In genomic region chr9:127529671-127530070, GRCh38 we compare ENCODE assay signal across 21 cellular contexts.
DNase-seq lines count a peak whose midpoint lies in the region; ATAC-seq and TF ChIP-seq lines count a peak whose summit lies in the region.
"Had no signal": no experiment of that assay in that cellular context is flagged by ENCODE, and none has a peak within 500 bp of the region (broad histone marks: within the 10 kb centered on the region; RNA-seq: fewer than 3 reads in every experiment).

No MANE protein-coding gene starts in this region.

- H3K36me3 ChIP-seq in osteoblast (ENCODE audit: insufficient read depth, low read length) (peaks cover 80% of the 10 kb centered on the region), transverse colon (peaks cover 0 to 14% (median 5%) of the 10 kb centered on the region in 4 donors)

- DNase-seq in activated CD8-positive, alpha-beta T cell treated with anti-CD3 and anti-CD28 coated beads, Interleukin-2, amount 10 ng/mL, durations not matched to agents 7 days and 5 days, result no peak
- DNase-seq in activated CD8-positive, alpha-beta T cell treated with anti-CD3 and anti-CD28 coated beads for 36 hours, result no peak
- no peak for DNase-seq in chondrocyte (ENCODE audit: low spot score)
- DNase-seq in osteoblast (ENCODE audit: insufficient read length, low spot score, missing footprints), result no peak
- no peak for DNase-seq in transverse colon
- no peak for DNase-seq in WTC11 (ENCODE audit: low spot score)
- no peak for DNase-seq in H4 (ENCODE audit: low spot score)
- DNase-seq: 8988T; activated CD4-positive, alpha-beta T cell treated with anti-CD3 and anti-CD28 coated beads, Interleukin-2, amount 10 ng/mL, durations not matched to agents 7 days and 5 days; activated CD8-positive, alpha-beta memory T cell treated with anti-CD3 and anti-CD28 coated beads, Interleukin-2, amount 50 U/mL, for 48 hours; activated effector memory CD4-positive, alpha-beta T cell treated with anti-CD3 and anti-CD28 coated beads, Interleukin-2, amount 50 U/mL, for 16 hours; effector CD4-positive, alpha-beta T cell; MG63; NCI-H1436; NCI-H2171; NCI-H69; retina; SHP77 treated with DMSO at 0.1 percent for 48 hours had no signal

- H3K4me2 ChIP-seq in osteoblast (ENCODE audit: insufficient read depth, low read length), result no peak overlapping the region

- POLR2A ChIA-PET in activated CD8-positive, alpha-beta T cell treated with anti-CD3 and anti-CD28 coated beads, Interleukin-2, amount 10 ng/mL, durations not matched to agents 7 days and 5 days (lab: Charles Lee), result no interaction called here
- POLR2A ChIA-PET in activated CD8-positive, alpha-beta T cell treated with anti-CD3 and anti-CD28 coated beads for 36 hours (lab: Charles Lee), result interaction anchor here (1.1 kb wide), 1 partner anchor 150 kb away, joined by 4 read pairs; no protein-coding TSS in a partner anchor
- POLR2A ChIA-PET in WTC11 (lab: Charles Lee), result no interaction called here

- no peak overlapping the region for H3K4me3 ChIP-seq in osteoblast (ENCODE audit: insufficient read depth, low read length)
- no peak overlapping the region for H3K4me3 ChIP-seq in transverse colon
- H3K4me3 ChIP-seq: GM12878, MG63 had no signal

- H4K20me1 ChIP-seq in osteoblast (ENCODE audit: insufficient read depth, low read length), result peaks cover 37% of the 10 kb centered on the region

- no peak overlapping the region for H2AFZ ChIP-seq in osteoblast (ENCODE audit: low read length)

- H3K79me2 ChIP-seq in osteoblast (ENCODE audit: insufficient read depth, low read length), result peaks cover 93% of the 10 kb centered on the region

- TF ChIP-seq POLR2A in transverse colon (IDR thresholded peaks at IDR 0.05), result no peak

- H3K27me3 ChIP-seq in osteoblast (ENCODE audit: insufficient read depth, low read length) (no peaks in the 10 kb centered on the region), transverse colon (no peaks in the 10 kb centered on the region)
- H3K27me3 ChIP-seq: MG63 had no signal

- no peak for ATAC-seq in activated CD8-positive, alpha-beta T cell treated with anti-CD3 and anti-CD28 coated beads, Interleukin-2, amount 10 ng/mL, durations not matched to agents 7 days and 5 days
- ATAC-seq in activated CD8-positive, alpha-beta T cell treated with anti-CD3 and anti-CD28 coated beads for 36 hours, result no peak
- ATAC-seq in GM19455 (IDR thresholded peaks at IDR 0.05; ENCODE audit: unreplicated experiment) (no peak), WTC11 (no peak)
- ATAC-seq: GM12878 had no signal

- intact Hi-C loops in activated CD8-positive, alpha-beta T cell treated with anti-CD3 and anti-CD28 coated beads for 36 hours (cut with micrococcal nuclease), result no loop called here
- intact Hi-C loops in transverse colon (cut with DNase I; ENCODE audit: low total_unique reads), result no loop called here

- peaks cover 11% of the 10 kb centered on the region for H3K4me1 Mint-ChIP-seq in activated CD8-positive, alpha-beta T cell treated with anti-CD3 and anti-CD28 coated beads, Interleukin-2, amount 10 ng/mL, durations not matched to agents 7 days and 5 days (ENCODE audit: low read depth)
- no peaks in the 10 kb centered on the region for H3K4me1 Mint-ChIP-seq in activated CD8-positive, alpha-beta T cell treated with anti-CD3 and anti-CD28 coated beads for 36 hours (ENCODE audit: low read depth)
- H3K4me1 Mint-ChIP-seq in chondrocyte (ENCODE audit: low read depth) (peaks cover 52% of the 10 kb centered on the region), WTC11 (peaks cover 31% of the 10 kb centered on the region)
- H3K4me1 Mint-ChIP-seq: IgD-negative memory B cell had no signal

- H3K9me3 ChIP-seq in osteoblast (ENCODE audit: low read depth, low read length) (no peaks in the 10 kb centered on the region), transverse colon (no peaks in the 10 kb centered on the region)

- 82 to 88% methylated on average over 3 to 4 of the region's 4 CpGs for WGBS in transverse colon (ENCODE audit: low coverage in 1 of 2), 2 donors

- no peak for TF ChIP-seq EP300 in transverse colon (IDR thresholded peaks at IDR 0.05; ENCODE audit: low read depth)

- no peak overlapping the region for H3K4me3 Mint-ChIP-seq in activated CD8-positive, alpha-beta T cell treated with anti-CD3 and anti-CD28 coated beads, Interleukin-2, amount 10 ng/mL, durations not matched to agents 7 days and 5 days
- no peak overlapping the region for H3K4me3 Mint-ChIP-seq in activated CD8-positive, alpha-beta T cell treated with anti-CD3 and anti-CD28 coated beads for 36 hours
- H3K4me3 Mint-ChIP-seq in chondrocyte (ENCODE audit: unreplicated experiment) (no peak overlapping the region), WTC11 (no peak overlapping the region)
- H3K4me3 Mint-ChIP-seq: activated CD4-positive, alpha-beta T cell treated with anti-CD3 and anti-CD28 coated beads, Interleukin-2, amount 10 ng/mL, durations not matched to agents 7 days and 5 days had no signal

- peaks cover 50% of the 10 kb centered on the region for H3K36me3 Mint-ChIP-seq in activated CD8-positive, alpha-beta T cell treated with anti-CD3 and anti-CD28 coated beads, Interleukin-2, amount 10 ng/mL, durations not matched to agents 7 days and 5 days (ENCODE audit: low read depth)
- H3K36me3 Mint-ChIP-seq in activated CD8-positive, alpha-beta T cell treated with anti-CD3 and anti-CD28 coated beads for 36 hours (ENCODE audit: low read depth), result peaks cover 13% of the 10 kb centered on the region
- H3K36me3 Mint-ChIP-seq in chondrocyte (ENCODE audit: low read depth) (peaks cover 26% of the 10 kb centered on the region), WTC11 (peaks cover 24% of the 10 kb centered on the region)
- H3K36me3 Mint-ChIP-seq: IgD-negative memory B cell had no signal

- no peak for TF ChIP-seq CTCF in activated CD8-positive, alpha-beta T cell treated with anti-CD3 and anti-CD28 coated beads for 36 hours (IDR thresholded peaks at IDR 0.05)
- TF ChIP-seq CTCF in chondrocyte (IDR thresholded peaks at IDR 0.05) (no peak), osteoblast (IDR thresholded peaks at IDR 0.05; ENCODE audit: extremely low read depth, low read depth, low read length) (no peak), transverse colon (IDR thresholded peaks at IDR 0.05) (no peak), WTC11 (IDR thresholded peaks at IDR 0.05) (no peak)

- H3K4me1 ChIP-seq in osteoblast (ENCODE audit: insufficient read depth, low read length) (peaks cover 18% of the 10 kb centered on the region), transverse colon (peaks cover 0 to 3% (median 0%) of the 10 kb centered on the region in 4 donors)

- H3K9me3 Mint-ChIP-seq in activated CD8-positive, alpha-beta T cell treated with anti-CD3 and anti-CD28 coated beads, Interleukin-2, amount 10 ng/mL, durations not matched to agents 7 days and 5 days (ENCODE audit: insufficient read depth), result peaks cover 8% of the 10 kb centered on the region
- peaks cover 15% of the 10 kb centered on the region for H3K9me3 Mint-ChIP-seq in activated CD8-positive, alpha-beta T cell treated with anti-CD3 and anti-CD28 coated beads for 36 hours
- H3K9me3 Mint-ChIP-seq in chondrocyte (ENCODE audit: low read depth) (peaks cover 2% of the 10 kb centered on the region), WTC11 (peaks cover 17% of the 10 kb centered on the region)

- H3K27ac ChIP-seq in osteoblast (ENCODE audit: low read depth, low read length) (peak overlapping the region; percentile 19), transverse colon (peak overlapping the region in 3 of 4 donors; percentile 15 to 44 (median 36))

- no peaks in the 10 kb centered on the region for H3K27me3 Mint-ChIP-seq in activated CD8-positive, alpha-beta T cell treated with anti-CD3 and anti-CD28 coated beads, Interleukin-2, amount 10 ng/mL, durations not matched to agents 7 days and 5 days (ENCODE audit: low read depth)
- H3K27me3 Mint-ChIP-seq in activated CD8-positive, alpha-beta T cell treated with anti-CD3 and anti-CD28 coated beads for 36 hours, result no peaks in the 10 kb centered on the region
- H3K27me3 Mint-ChIP-seq in chondrocyte (ENCODE audit: low read depth) (no peaks in the 10 kb centered on the region), WTC11 (ENCODE audit: low read depth) (no peaks in the 10 kb centered on the region; the same call in 1 of the 2 replicates)
- H3K27me3 Mint-ChIP-seq: activated CD4-positive, alpha-beta T cell treated with anti-CD3 and anti-CD28 coated beads, Interleukin-2, amount 10 ng/mL, durations not matched to agents 7 days and 5 days; IgD-negative memory B cell had no signal

- in situ Hi-C loops in transverse colon (cut with MboI; ENCODE audit: low pct_ligation_motif_present in 1 of 4, low pct_unique_long_range_greater_than_20kb in 1 of 4, low sequenced_read_pairs in 3 of 4), result no loop called here

- CTCF ChIA-PET in activated CD8-positive, alpha-beta T cell treated with anti-CD3 and anti-CD28 coated beads, Interleukin-2, amount 10 ng/mL, durations not matched to agents 7 days and 5 days (lab: Charles Lee), result interaction anchor here (5.1 kb wide), 1 partner anchor 56 kb away, joined by 43 read pairs; no protein-coding TSS in a partner anchor
- CTCF ChIA-PET in activated CD8-positive, alpha-beta T cell treated with anti-CD3 and anti-CD28 coated beads for 36 hours (lab: Charles Lee), result interaction anchor here (1.0 kb wide), 1 partner anchor 55 kb away, joined by 5 read pairs; no protein-coding TSS in a partner anchor
- CTCF ChIA-PET in WTC11 (lab: Charles Lee), result interaction anchor here (0.6 to 4.6 kb wide), 4 partner anchors 8 to 117 kb away, joined by 3 to 58 read pairs (median 7); no protein-coding TSS in a partner anchor

- H3K27ac Mint-ChIP-seq in activated CD8-positive, alpha-beta T cell treated with anti-CD3 and anti-CD28 coated beads, Interleukin-2, amount 10 ng/mL, durations not matched to agents 7 days and 5 days, result peak overlapping the region; percentile 43
- H3K27ac Mint-ChIP-seq in activated CD8-positive, alpha-beta T cell treated with anti-CD3 and anti-CD28 coated beads for 36 hours, result no peak overlapping the region
- H3K27ac Mint-ChIP-seq in chondrocyte (ENCODE audit: unreplicated experiment) (peak overlapping the region; percentile 0), WTC11 (no peak overlapping the region; the same call in 1 of the 2 replicates)
- H3K27ac Mint-ChIP-seq: activated CD4-positive, alpha-beta T cell treated with anti-CD3 and anti-CD28 coated beads, Interleukin-2, amount 10 ng/mL, durations not matched to agents 7 days and 5 days; IgD-negative memory B cell had no signal

TF ChIP-seq in WTC11, 78 proteins besides CTCF, POLR2A, EP300 and RAD21:
- TF ChIP-seq NFE2L1 (CRISPR knock-in tag; IDR thresholded peaks at IDR 0.05) (no peak), ATF1 (CRISPR knock-in tag; IDR thresholded peaks at IDR 0.05) (no peak), ESRRA (CRISPR knock-in tag; IDR thresholded peaks at IDR 0.05; ENCODE audit: borderline replicate concordance) (no peak), FOXJ3 (CRISPR knock-in tag; IDR thresholded peaks at IDR 0.05; ENCODE audit: borderline replicate concordance) (no peak), OVOL2 (CRISPR knock-in tag; IDR thresholded peaks at IDR 0.05; ENCODE audit: borderline replicate concordance) (no peak), ZNF219 (CRISPR knock-in tag; IDR thresholded peaks at IDR 0.05; ENCODE audit: borderline replicate concordance) (no peak)

Comparison
In these comparisons a context has a peak if more than half of its experiments do, and no peak if none do; other contexts are left out.
1. H3K27ac Mint-ChIP-seq: peak in activated CD8-positive, alpha-beta T cell treated with anti-CD3 and anti-CD28 coated beads, Interleukin-2, amount 10 ng/mL, durations not matched to agents 7 days and 5 days (single experiment) and chondrocyte (single experiment); none in activated CD8-positive, alpha-beta T cell treated with anti-CD3 and anti-CD28 coated beads for 36 hours (single experiment) and WTC11 (single experiment).